ENCODE assay signal across 9 cellular contexts in genomic region chr1:21290546-21290944, GRCh38. TPM values are rescaled to one million over a fixed set of nuclear protein-coding genes. Genes with fewer than 3 reads are reported as not detected.
DNase-seq lines count a peak whose midpoint lies in the region; ATAC-seq and TF ChIP-seq lines count a peak whose summit lies in the region.
"Had no signal": no experiment of that assay in that cellular context is flagged by ENCODE, and none has a peak within 500 bp of the region (broad histone marks: within the 10 kb centered on the region; RNA-seq: fewer than 3 reads in every experiment).

No MANE protein-coding gene starts in this region.

- no peaks in the 10 kb centered on the region for H3K9me3 ChIP-seq in SJCRH30 (replicated peaks)

- no peak for ATAC-seq in GM21390 (IDR thresholded peaks at IDR 0.05; ENCODE audit: unreplicated experiment)

- no peaks in the 10 kb centered on the region for H3K27me3 ChIP-seq in SJCRH30

- peak overlapping the region; percentile 27; the same call in 1 of the 2 replicates for H3K27ac ChIP-seq in SJCRH30
- H3K27ac ChIP-seq: 22Rv1 had no signal

- peaks cover 41% of the 10 kb centered on the region for H3K4me1 ChIP-seq in SJCRH30

- H3K4me3 ChIP-seq in SJCRH30 (peak overlapping the region; percentile 74), epithelial cell of proximal tubule (ENCODE audit: low read depth, low read length) (peak overlapping the region; percentile 64), retinal pigment epithelial cell (ENCODE audit: low read length) (peak overlapping the region; percentile 49)

- H3K36me3 ChIP-seq in SJCRH30, result no peaks in the 10 kb centered on the region

- TF ChIP-seq CTCF in epithelial cell of proximal tubule (conservative IDR thresholded peaks at IDR 0.05; ENCODE audit: low read depth, low read length) (no peak), retinal pigment epithelial cell (conservative IDR thresholded peaks at IDR 0.05; ENCODE audit: low read depth, low read length) (no peak)

- DNase-seq in DMS 273 (lab: John Stamatoyannopoulos, UW; ENCODE audit: unreplicated experiment), result peak; percentile 32
- no peak for DNase-seq in DMS 273 treated with DMSO at 0.1 percent for 48 hours (lab: John Stamatoyannopoulos, UW)
- DNase-seq in SJCRH30, result no peak
- DNase-seq in epithelial cell of proximal tubule (ENCODE audit: low read depth), result no peak
- DNase-seq in retinal pigment epithelial cell (ENCODE audit: low read depth), result no peak
- DNase-seq in posterior cingulate gyrus, result no peak
- DNase-seq in NCI-H2081 (lab: John Stamatoyannopoulos, UW), result no peak

- intact Hi-C loops in posterior cingulate gyrus (cut with DNase I), result no loop called here

RNA-seq across cellular contexts. Expression of gene ECE1, which starts 0.3 kb away (rescaled TPM):
- 73.2 and 74.5 TPM in 2 replicates for total RNA-seq in SJCRH30 (2014; rRNA removed; shearing (Covaris generic))
- 98.7 and 115 TPM in 2 replicates for total RNA-seq in epithelial cell of proximal tubule
